ENCODE assay signal across 17 cellular contexts in the genomic region with DNA sequence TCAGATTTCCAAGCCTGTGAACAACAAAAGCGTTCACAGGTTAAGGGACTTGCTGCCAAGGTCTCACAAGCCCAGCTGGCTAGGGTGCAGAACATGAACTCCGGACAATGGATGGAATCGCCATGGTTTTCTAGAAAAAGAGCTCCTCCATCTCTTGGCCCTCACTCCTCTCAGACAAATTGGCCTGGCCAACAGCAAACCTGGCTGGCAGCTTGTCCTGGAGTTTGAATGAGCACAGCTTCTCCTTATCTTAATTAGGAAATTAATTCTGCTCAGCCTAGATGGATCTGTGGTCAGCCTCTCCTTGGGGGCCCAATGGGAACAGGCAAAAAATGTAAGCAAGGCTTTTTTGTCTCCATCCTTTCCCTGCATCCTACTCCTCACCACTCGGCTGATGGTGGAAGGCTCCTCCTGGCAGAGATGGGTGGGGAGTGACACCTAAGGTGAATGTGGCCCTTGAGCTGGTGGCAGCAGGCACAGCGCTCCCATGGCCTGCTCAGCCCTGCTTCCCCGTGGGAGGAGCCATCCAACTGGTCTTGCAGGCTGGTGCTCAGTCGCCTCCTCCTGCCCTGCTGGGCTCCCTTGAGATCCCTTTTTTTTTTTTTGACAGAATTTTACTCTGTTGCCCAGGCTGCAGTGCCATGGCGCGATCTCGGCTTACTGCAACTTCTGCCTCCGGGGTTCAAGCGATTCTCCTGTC. TPM values are rescaled to one million over a fixed set of nuclear protein-coding genes. Genes with fewer than 3 reads are reported as not detected.
DNase-seq lines count a peak whose midpoint lies in the region; ATAC-seq and TF ChIP-seq lines count a peak whose summit lies in the region.
"Had no signal": no experiment of that assay in that cellular context is flagged by ENCODE, and none has a peak within 500 bp of the region (broad histone marks: within the 10 kb centered on the region; RNA-seq: fewer than 3 reads in every experiment).

No MANE protein-coding gene starts in this region.

- intact Hi-C loops in upper lobe of right lung (cut with DNase I), result no loop called here
- intact Hi-C loops in left ventricle myocardium superior (cut with micrococcal nuclease), result no loop called here

- no peak overlapping the region for H3K27ac ChIP-seq in upper lobe of right lung
- H3K27ac ChIP-seq: hepatocyte had no signal

- no peaks in the 10 kb centered on the region for H3K36me3 ChIP-seq in upper lobe of right lung

- H3K9me3 ChIP-seq in T-helper 17 cell (ENCODE audit: control insufficient read depth, low read length, poor library complexity, severe bottlenecking) (no peaks in the 10 kb centered on the region), upper lobe of right lung (no peaks in the 10 kb centered on the region)

- no peak overlapping the region for H3K4me3 Mint-ChIP-seq in T-helper 17 cell
- H3K4me3 Mint-ChIP-seq: activated CD4-positive, alpha-beta T cell treated with anti-CD3 and anti-CD28 coated beads, Interleukin-2, amount 10 ng/mL, durations not matched to agents 24 days and 14 days; activated naive CD8-positive, alpha-beta T cell treated with anti-CD3 and anti-CD28 coated beads, Interleukin-2, amount 50 U/mL, for 24 hours; activated T-cell treated with anti-CD3 and anti-CD28 coated beads, Interleukin-2, amount 50 U/mL, for 4 hours had no signal

- H3K27me3 Mint-ChIP-seq in T-helper 17 cell, result no peaks in the 10 kb centered on the region
- H3K27me3 Mint-ChIP-seq: activated CD4-positive, alpha-beta T cell treated with anti-CD3 and anti-CD28 coated beads, Interleukin-2, amount 10 ng/mL, durations not matched to agents 24 days and 14 days; activated naive CD8-positive, alpha-beta T cell treated with anti-CD3 and anti-CD28 coated beads, Interleukin-2, amount 50 U/mL, for 24 hours had no signal

- no peaks in the 10 kb centered on the region for H3K36me3 Mint-ChIP-seq in T-helper 17 cell (ENCODE audit: low read depth)

- peaks cover 25% of the 10 kb centered on the region for H3K4me1 ChIP-seq in upper lobe of right lung

- peaks cover 41% of the 10 kb centered on the region for H3K4me1 Mint-ChIP-seq in T-helper 17 cell

- no peak for TF ChIP-seq CTCF in upper lobe of right lung (IDR thresholded peaks at IDR 0.05)

- peak overlapping the region; percentile 72 for H3K27ac Mint-ChIP-seq in T-helper 17 cell
- H3K27ac Mint-ChIP-seq: activated CD4-positive, alpha-beta T cell treated with anti-CD3 and anti-CD28 coated beads, Interleukin-2, amount 10 ng/mL, durations not matched to agents 24 days and 14 days; activated naive CD8-positive, alpha-beta T cell treated with anti-CD3 and anti-CD28 coated beads, Interleukin-2, amount 50 U/mL, for 24 hours had no signal

- no peak overlapping the region for H3K4me3 ChIP-seq in upper lobe of right lung
- H3K4me3 ChIP-seq: hepatocyte had no signal

- ATAC-seq in T-helper 17 cell (no peak), upper lobe of right lung (peak; percentile 83), left ventricle myocardium superior (no peak), HG02623 (IDR thresholded peaks at IDR 0.05; ENCODE audit: unreplicated experiment) (no peak), GM21786 (IDR thresholded peaks at IDR 0.05; ENCODE audit: unreplicated experiment) (no peak)
- ATAC-seq: activated naive CD8-positive, alpha-beta T cell treated with anti-CD3 and anti-CD28 coated beads, Interleukin-2, amount 50 U/mL, for 24 hours; activated T-cell treated with anti-CD3 and anti-CD28 coated beads, Interleukin-2, amount 50 U/mL, for 4 hours had no signal

- H3K27me3 ChIP-seq in upper lobe of right lung, result no peaks in the 10 kb centered on the region
- H3K27me3 ChIP-seq: hepatocyte had no signal

- peak; percentile 52 for DNase-seq in SIG-M5 treated with dmso at 0.1 percent for 504 hours (lab: John Stamatoyannopoulos, UW; ENCODE audit: unreplicated experiment)
- DNase-seq in SIG-M5 (lab: John Stamatoyannopoulos, UW), result no peak
- no peak for DNase-seq in T-helper 17 cell
- peak; percentile 58 for DNase-seq in left kidney (ENCODE audit: low read depth, low spot score)
- peak; percentile 82 for DNase-seq in upper lobe of right lung
- no peak for DNase-seq in left ventricle myocardium superior
- DNase-seq: activated CD4-positive, alpha-beta T cell treated with anti-CD3 and anti-CD28 coated beads, Interleukin-2, amount 10 ng/mL, durations not matched to agents 24 days and 14 days; activated naive CD8-positive, alpha-beta T cell treated with anti-CD3 and anti-CD28 coated beads, Interleukin-2, amount 50 U/mL, for 24 hours; activated T-cell treated with anti-CD3 and anti-CD28 coated beads, Interleukin-2, amount 50 U/mL, for 4 hours; DMS153; KBM-7; NCI-H1436 treated with DMSO at 0.1 percent for 48 hours; NCI-H774; stimulated activated naive CD4-positive, alpha-beta T cell treated with Interleukin-2 at 50 U/mL for 16 hours had no signal

RNA-seq across cellular contexts. Expression of gene KLHL25, which starts 5.8 kb away (rescaled TPM):
- total RNA-seq in T-helper 17 cell (10 to 100 TPM in 1 of 2 donors, 1 to 10 TPM in 1; 9.8 to 12.3 TPM), upper lobe of right lung (4.7 TPM), left ventricle myocardium superior (3.8 TPM)

Comparison
In these comparisons a context has a peak if more than half of its experiments do, and no peak if none do; other contexts are left out.
1. DNase-seq: peak in SIG-M5 treated with dmso at 0.1 percent for 504 hours (single experiment), left kidney (single experiment) and upper lobe of right lung (single experiment); none in SIG-M5 (single experiment), T-helper 17 cell (0 of 3) and left ventricle myocardium superior (single experiment).